In the genomic region with DNA sequence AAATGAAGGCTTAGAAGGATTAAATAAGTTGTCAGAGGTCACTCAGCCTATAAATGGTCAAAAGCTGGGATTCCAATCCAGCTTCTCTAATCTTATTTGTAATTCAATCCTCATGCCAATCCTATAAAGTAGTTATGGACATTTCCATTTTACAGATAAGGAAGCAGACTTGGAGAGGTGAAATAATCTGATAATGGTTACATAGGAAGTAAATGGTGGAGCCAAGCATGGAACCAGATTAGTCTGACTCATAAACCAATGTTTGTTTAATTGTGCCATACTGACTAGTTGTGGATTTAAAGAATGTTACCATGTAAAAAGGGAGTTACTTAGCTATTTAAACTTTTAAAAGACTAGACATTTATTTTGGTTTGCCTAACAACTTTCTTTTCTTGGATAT, we compare ENCODE assay signal across 22 cellular contexts. TPM values are rescaled to one million over a fixed set of nuclear protein-coding genes. Genes with fewer than 3 reads are reported as not detected.
DNase-seq lines count a peak whose midpoint lies in the region; ATAC-seq and TF ChIP-seq lines count a peak whose summit lies in the region.
"Had no signal": no experiment of that assay in that cellular context is flagged by ENCODE, and none has a peak within 500 bp of the region (broad histone marks: within the 10 kb centered on the region; RNA-seq: fewer than 3 reads in every experiment).

No MANE protein-coding gene starts in this region.

- intact Hi-C loops in ascending aorta (cut with DNase I), result no loop called here
- intact Hi-C loops in Right ventricle myocardium superior (cut with DNase I), result no loop called here

- no peaks in the 10 kb centered on the region for H3K9me3 ChIP-seq in ascending aorta
- H3K9me3 ChIP-seq: body of pancreas, gastrocnemius medialis, uterus had no signal

- H3K27ac ChIP-seq in ascending aorta, result no peak overlapping the region
- H3K27ac ChIP-seq: body of pancreas, C4-2B, gastrocnemius medialis, uterus had no signal

- TF ChIP-seq CTCF in fibroblast of pulmonary artery (IDR thresholded peaks at IDR 0.05; ENCODE audit: low read length, missing control alignments) (no peak), ascending aorta (IDR thresholded peaks at IDR 0.05) (no peak), GM13976 (IDR thresholded peaks at IDR 0.05; ENCODE audit: borderline replicate concordance, control extremely low read depth, extremely low read depth, insufficient read depth, missing control alignments) (no peak)

- ATAC-seq in SK-N-SH treated with all-trans-retinoic acid at 6 μM for 48 hours, result peak; percentile 70
- ATAC-seq in Right ventricle myocardium superior (ENCODE audit: poor library complexity), result no peak
- ATAC-seq: body of pancreas, gastrocnemius medialis, right cardiac atrium had no signal

- H3K4me3 ChIP-seq in fibroblast of pulmonary artery (replicated peaks; ENCODE audit: low read depth, low read length) (no peak overlapping the region), ascending aorta (no peak overlapping the region)
- H3K4me3 ChIP-seq: body of pancreas, gastrocnemius medialis, uterus had no signal

- no peaks in the 10 kb centered on the region for H3K27me3 ChIP-seq in ascending aorta
- H3K27me3 ChIP-seq: body of pancreas, gastrocnemius medialis, uterus had no signal

- in situ Hi-C loops in GM13976 (cut with MboI; ENCODE audit: low sequenced_read_pairs, unreplicated experiment), result no loop called here

- DNase-seq in A172 (ENCODE audit: low spot score) (peak; percentile 33), HT-29 (ENCODE audit: low spot score) (peak; percentile 48), fibroblast of pulmonary artery (ENCODE audit: low read depth) (peak; percentile 36), ascending aorta (ENCODE audit: low spot score in 2 of 2) (no peak), GM13976 (ENCODE audit: low spot score) (no peak), epidermal melanocyte (ENCODE audit: insufficient read length, low spot score) (no peak), Right ventricle myocardium superior (no peak)
- DNase-seq: activated CD4-positive, CD25-positive, alpha-beta regulatory T cell treated with anti-CD3 and anti-CD28 coated beads, Interleukin-2, amount 50 U/mL, for 72 hours; activated CD8-positive, alpha-beta memory T cell treated with anti-CD3 and anti-CD28 coated beads for 24 hours; body of pancreas; DMS 273 treated with DMSO at 0.1 percent for 48 hours; gastrocnemius medialis; kidney glomerular epithelial cell; NCI-H1092; NCI-H2029 treated with DMSO at 0.1 percent for 48 hours; NCI-H446 treated with DMSO at 0.1 percent for 48 hours; right cardiac atrium; RPMI8226; substantia nigra; uterus had no signal

- H3K4me1 ChIP-seq in ascending aorta, result no peaks in the 10 kb centered on the region
- H3K4me1 ChIP-seq: gastrocnemius medialis, uterus had no signal

- H3K36me3 ChIP-seq in ascending aorta, result no peaks in the 10 kb centered on the region
- H3K36me3 ChIP-seq: gastrocnemius medialis, uterus had no signal

TF ChIP-seq in SK-N-SH treated with all-trans-retinoic acid at 6 μM for 48 hours, 23 proteins besides CTCF, POLR2A, EP300 and RAD21:
- TF ChIP-seq CSDC2 (CRISPR knock-in tag; IDR thresholded peaks at IDR 0.05) (0 out of 2 replicates have a peak, but pooled peaks have one; percentile 58), ISL1 (CRISPR knock-in tag; IDR thresholded peaks at IDR 0.05) (peak; percentile 63), GLIS3 (CRISPR knock-in tag; IDR thresholded peaks at IDR 0.05) (no peak), ZFP3 (CRISPR knock-in tag; IDR thresholded peaks at IDR 0.05) (0 out of 2 replicates have a peak, but pooled peaks have one; percentile 45)
TF ChIP-seq in SK-N-SH treated with all-trans-retinoic acid at 6 μM for 48 hours: peak in this region for 3.

RNA-seq across cellular contexts. Expression of gene KCNAB1, which starts 59.7 kb away (rescaled TPM):
- total RNA-seq in A172 (2014; rRNA removed; shearing (Covaris generic)), result 0.26 and 1.6 TPM in 2 replicates
- not detected in 2 replicates for total RNA-seq in HT-29 (2014; rRNA removed; shearing (Covaris generic))
- total RNA-seq in ascending aorta (15.1 TPM), Right ventricle myocardium superior (3.0 TPM)

Comparison
In these comparisons a context has a peak if more than half of its experiments do, and no peak if none do; other contexts are left out.
1. DNase-seq: peak in A172 (single experiment), HT-29 (single experiment) and fibroblast of pulmonary artery (single experiment); none in ascending aorta (0 of 2), GM13976 (single experiment), epidermal melanocyte (single experiment) and Right ventricle myocardium superior (single experiment).